ENCODE assay signal across 8 cellular contexts in the genomic region with DNA sequence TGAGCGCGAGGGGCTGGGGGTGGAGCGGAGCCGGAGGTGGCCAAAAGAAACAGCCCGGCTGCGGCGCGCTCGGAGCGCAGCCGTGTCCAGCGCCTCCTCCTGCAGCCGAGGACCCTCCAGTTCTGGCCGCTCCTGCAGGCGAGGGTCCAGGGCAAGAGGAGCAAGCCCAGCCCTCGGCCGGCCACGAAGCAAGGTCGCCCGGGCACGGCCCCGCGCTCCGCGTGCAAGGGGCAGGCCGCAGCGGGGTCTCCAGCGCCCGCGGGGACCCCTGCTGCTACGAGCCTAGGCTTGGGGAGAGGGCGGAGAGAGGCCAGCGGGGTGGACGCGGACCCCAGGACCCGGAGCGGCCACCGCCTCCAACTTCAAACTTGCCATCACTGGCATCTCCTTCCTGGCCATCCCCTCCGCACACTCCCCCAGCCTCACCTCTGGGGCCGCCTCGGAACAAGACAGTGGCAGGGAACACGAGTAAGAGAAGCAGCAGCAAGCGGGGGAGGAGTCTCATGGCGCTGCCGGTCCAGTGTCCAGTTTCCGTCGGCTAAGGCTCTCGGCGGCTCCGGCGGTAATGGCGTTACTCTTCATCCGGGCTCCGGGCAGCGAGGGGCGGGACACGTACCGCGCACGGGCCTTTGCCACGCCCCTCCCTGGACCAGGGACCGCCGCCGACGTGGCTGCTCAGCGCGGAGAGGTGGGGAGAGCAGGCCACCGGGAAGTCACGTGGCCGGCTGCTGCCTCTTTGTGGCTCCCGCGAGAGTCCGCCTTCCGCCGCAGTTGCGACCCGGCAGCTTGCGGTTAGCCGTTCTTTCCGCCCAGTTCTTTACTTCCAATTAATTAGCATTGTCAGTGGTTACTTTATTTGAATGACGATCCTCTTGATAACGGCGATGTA. TPM values are rescaled to one million over a fixed set of nuclear protein-coding genes. Genes with fewer than 3 reads are reported as not detected.
DNase-seq lines count a peak whose midpoint lies in the region; ATAC-seq lines count a peak whose summit lies in the region.

Gene SSR1 (minus strand): TSS at position 584 of the 889 bp plus-strand sequence. CDS start 79 bp downstream, at position 505.

- peaks cover 40% of the 10 kb centered on the region for H3K36me3 Mint-ChIP-seq in effector memory CD8-positive, alpha-beta T cell (ENCODE audit: insufficient read depth)

- H3K9me3 Mint-ChIP-seq in effector memory CD8-positive, alpha-beta T cell: no peaks in the 10 kb centered on the region

- peak; percentile 98 for ATAC-seq in GM21360 (IDR thresholded peaks at IDR 0.05; ENCODE audit: unreplicated experiment)
- ATAC-seq in effector memory CD8-positive, alpha-beta T cell (replicated peaks): peak; percentile 96

- H3K27me3 Mint-ChIP-seq in effector memory CD8-positive, alpha-beta T cell: no peaks in the 10 kb centered on the region

- DNase-seq in COLO668 (lab: John Stamatoyannopoulos, UW; ENCODE audit: unreplicated experiment): peak; percentile 95
- peak; percentile 96 for DNase-seq in HT1080 (ENCODE audit: low read depth)
- DNase-seq in NOMO-1 treated with DMSO at 0.1 percent for 48 hours (lab: John Stamatoyannopoulos, UW; ENCODE audit: unreplicated experiment): peak; percentile 99
- peak; percentile 89 to 92 for DNase-seq in activated CD8-positive, alpha-beta memory T cell treated with anti-CD3 and anti-CD28 coated beads for 4 hours (ENCODE audit: low read depth in 2 of 2)
- DNase-seq in effector memory CD8-positive, alpha-beta T cell: peak; percentile 90 to 92 (median 92)
- peak; percentile 98 for DNase-seq in medulla oblongata (ENCODE audit: extremely low spot score)
- DNase-seq in stimulated activated CD8-positive, alpha-beta memory T cell treated with anti-CD3 and anti-CD28 coated beads, Interleukin-12 subunit alpha, Interleukin-12 subunit beta, amount 100 ng/mL, for 1 hour (ENCODE audit: low read depth): peak; percentile 85

- H3K4me3 Mint-ChIP-seq in effector memory CD8-positive, alpha-beta T cell: peak within 1 kb of the TSS; percentile 93 to 99

- peak within 1 kb of the TSS; percentile 94 to 96 for H3K27ac Mint-ChIP-seq in effector memory CD8-positive, alpha-beta T cell

- H3K4me1 Mint-ChIP-seq in effector memory CD8-positive, alpha-beta T cell (ENCODE audit: low read depth in 2 of 2): peaks cover 24 to 40% of the 10 kb centered on the region in 2 donors

RNA-seq across cellular contexts. Expression of gene SSR1, which starts in this region (rescaled TPM):
- 78.3 and 85.1 TPM in 2 replicates for total RNA-seq in HT1080 (2014; rRNA removed; shearing (Covaris generic))
- polyA plus RNA-seq in HT1080 (2015; cell fraction: cytosol; rRNA removed): 129 and 134 TPM in 2 replicates
- 126 and 142 TPM in 2 replicates for polyA plus RNA-seq in HT1080 (2015; cell fraction: nucleus; rRNA removed)

Comparison
In these comparisons a context has a peak if more than half of its experiments do, and no peak if none do; other contexts are left out.
1. Peak in every context shown above with its lines: DNase-seq and ATAC-seq.